40 cellular contexts compared by ENCODE assay signal in genomic region chr10:51087114-51087513, GRCh38. TPM values are rescaled to one million over a fixed set of nuclear protein-coding genes. Genes with fewer than 3 reads are reported as not detected.
"Had no signal": no experiment of that assay in that cellular context is flagged by ENCODE, and none has a peak within 500 bp of the region (broad histone marks: within the 10 kb centered on the region; RNA-seq: fewer than 3 reads in every experiment).

No MANE protein-coding gene starts in this region.

- H3K9me3 Mint-ChIP-seq: activated naive CD4-positive, alpha-beta T cell treated with anti-CD3 and anti-CD28 coated beads for 36 hours; activated naive CD4-positive, alpha-beta T cell treated with anti-CD3 and anti-CD28 coated beads, Interleukin-2, amount 10 ng/mL, durations not matched to agents 7 days and 5 days; activated naive CD4-positive, alpha-beta T cell treated with anti-CD3 and anti-CD28 coated beads, Interleukin-2, amount 50 U/mL, for 24 hours; activated naive CD4-positive, alpha-beta T cell treated with anti-CD3 and anti-CD28 coated beads, Interleukin-2, amount 50 U/mL, for 72 hours; activated naive CD8-positive, alpha-beta T cell treated with anti-CD3 and anti-CD28 coated beads for 36 hours; activated naive CD8-positive, alpha-beta T cell treated with anti-CD3 and anti-CD28 coated beads, Interleukin-2, amount 10 ng/mL, durations not matched to agents 7 days and 5 days; activated naive CD8-positive, alpha-beta T cell treated with anti-CD3 and anti-CD28 coated beads, Interleukin-2, amount 50 U/mL, for 24 hours; activated T-cell treated with anti-CD3 and anti-CD28 coated beads, Interleukin-2, amount 50 U/mL, for 24 hours; activated T-cell treated with anti-CD3 and anti-CD28 coated beads, Interleukin-2, amount 50 U/mL, for 4 hours; activated T-cell treated with anti-CD3 and anti-CD28 coated beads, Interleukin-2, amount 50 U/mL, for 72 hours; activated T-helper 1 cell treated with anti-CD3 and anti-CD28 coated beads, Interleukin-12 subunit alpha, Interleukin-12 subunit beta, Interleukin-2, Interleukin-4 antibody, amounts not matched to agents 30 ng/mL and 10 ng/mL and 1 ng/mL, durations not matched to agents 14 hours and 24 hours and 36 hours; activated T-helper 2 cell treated with anti-CD3 and anti-CD28 coated beads, Interferon-gamma antibody, Interleukin-2, Interleukin-4, amounts not matched to agents 10 μg/mL and 5 μg/mL and 100 μg/mL, durations not matched to agents 14 hours and 24 hours and 36 hours; brain; central memory CD8-positive, alpha-beta T cell had no signal

- H3K27me3 Mint-ChIP-seq: activated naive CD4-positive, alpha-beta T cell treated with anti-CD3 and anti-CD28 coated beads, Interleukin-2, amount 50 U/mL, for 24 hours; activated naive CD8-positive, alpha-beta T cell treated with anti-CD3 and anti-CD28 coated beads for 36 hours; activated naive CD8-positive, alpha-beta T cell treated with anti-CD3 and anti-CD28 coated beads, Interleukin-2, amount 10 ng/mL, durations not matched to agents 7 days and 5 days; activated naive CD8-positive, alpha-beta T cell treated with anti-CD3 and anti-CD28 coated beads, Interleukin-2, amount 50 U/mL, for 24 hours; activated T-cell treated with anti-CD3 and anti-CD28 coated beads, Interleukin-2, amount 50 U/mL, for 24 hours; brain; central memory CD8-positive, alpha-beta T cell had no signal

- H3K27me3 ChIP-seq: adrenal gland, ascending aorta, body of pancreas, brain microvascular endothelial cell, breast epithelium, cardiac muscle cell had no signal

- H3K36me3 ChIP-seq: adrenal gland, ascending aorta, brain microvascular endothelial cell, breast epithelium, cardiac muscle cell had no signal

- H3K4me3 ChIP-seq: adrenal gland, ascending aorta, body of pancreas, breast epithelium, cardiac muscle cell had no signal

- H3K27ac Mint-ChIP-seq: activated naive CD4-positive, alpha-beta T cell treated with anti-CD3 and anti-CD28 coated beads for 36 hours; activated naive CD4-positive, alpha-beta T cell treated with anti-CD3 and anti-CD28 coated beads, Interleukin-2, amount 10 ng/mL, durations not matched to agents 7 days and 5 days; activated naive CD4-positive, alpha-beta T cell treated with anti-CD3 and anti-CD28 coated beads, Interleukin-2, amount 50 U/mL, for 24 hours; activated naive CD4-positive, alpha-beta T cell treated with anti-CD3 and anti-CD28 coated beads, Interleukin-2, amount 50 U/mL, for 72 hours; activated naive CD8-positive, alpha-beta T cell; activated naive CD8-positive, alpha-beta T cell treated with anti-CD3 and anti-CD28 coated beads for 36 hours; activated naive CD8-positive, alpha-beta T cell treated with anti-CD3 and anti-CD28 coated beads, Interleukin-2, amount 10 ng/mL, durations not matched to agents 7 days and 5 days; activated naive CD8-positive, alpha-beta T cell treated with anti-CD3 and anti-CD28 coated beads, Interleukin-2, amount 50 U/mL, for 24 hours; activated T-cell treated with anti-CD3 and anti-CD28 coated beads, Interleukin-2, amount 50 U/mL, for 24 hours; activated T-cell treated with anti-CD3 and anti-CD28 coated beads, Interleukin-2, amount 50 U/mL, for 72 hours; activated T-helper 1 cell treated with anti-CD3 and anti-CD28 coated beads, Interleukin-12 subunit alpha, Interleukin-12 subunit beta, Interleukin-2, Interleukin-4 antibody, amounts not matched to agents 30 ng/mL and 10 ng/mL and 1 ng/mL, durations not matched to agents 14 hours and 24 hours and 36 hours; activated T-helper 17 cell treated with anti-CD3 and anti-CD28 coated beads, Interleukin-2, amount 50 U/mL, for 72 hours; brain had no signal

- DNase-seq: activated effector memory CD4-positive, alpha-beta T cell treated with anti-CD3 and anti-CD28 coated beads, Interleukin-2, amount 50 U/mL, for 16 hours; activated effector memory CD4-positive, alpha-beta T cell treated with Interleukin-2 at 50 U/mL for 16 hours; activated gamma-delta T cell; activated gamma-delta T cell treated with Interleukin-2 at 50 U/mL for 16 hours; activated naive CD4-positive, alpha-beta T cell; activated naive CD4-positive, alpha-beta T cell treated with anti-CD3 and anti-CD28 coated beads for 36 hours; activated naive CD4-positive, alpha-beta T cell treated with anti-CD3 and anti-CD28 coated beads, Interleukin-2, amount 10 ng/mL, durations not matched to agents 7 days and 5 days; activated naive CD4-positive, alpha-beta T cell treated with anti-CD3 and anti-CD28 coated beads, Interleukin-2, amount 50 U/mL, for 16 hours; activated naive CD4-positive, alpha-beta T cell treated with Interleukin-2 at 50 U/mL for 16 hours; activated naive CD8-positive, alpha-beta T cell treated with anti-CD3 and anti-CD28 coated beads for 36 hours; activated naive CD8-positive, alpha-beta T cell treated with anti-CD3 and anti-CD28 coated beads, Interleukin-2, amount 10 ng/mL, durations not matched to agents 7 days and 5 days; activated naive CD8-positive, alpha-beta T cell treated with anti-CD3 and anti-CD28 coated beads, Interleukin-2, amount 50 U/mL, for 24 hours; activated T-cell treated with anti-CD3 and anti-CD28 coated beads, Interleukin-2, amount 50 U/mL, for 1 hour; activated T-cell treated with anti-CD3 and anti-CD28 coated beads, Interleukin-2, amount 50 U/mL, for 24 hours; activated T-cell treated with anti-CD3 and anti-CD28 coated beads, Interleukin-2, amount 50 U/mL, for 4 hours; activated T-cell treated with anti-CD3 and anti-CD28 coated beads, Interleukin-2, amount 50 U/mL, for 48 hours; activated T-cell treated with anti-CD3 and anti-CD28 coated beads, Interleukin-2, amount 50 U/mL, for 72 hours; adrenal gland; amniotic stem cell; amygdala; anterior cingulate cortex; aorta; body of pancreas; brain microvascular endothelial cell; caudate nucleus; central memory CD4-positive, alpha-beta T cell; cerebellar nuclear complex had no signal

- H3K4me1 ChIP-seq: body of pancreas, breast epithelium had no signal

- H3K4me1 Mint-ChIP-seq: activated naive CD4-positive, alpha-beta T cell treated with anti-CD3 and anti-CD28 coated beads, Interleukin-2, amount 10 ng/mL, durations not matched to agents 7 days and 5 days; activated naive CD4-positive, alpha-beta T cell treated with anti-CD3 and anti-CD28 coated beads, Interleukin-2, amount 50 U/mL, for 24 hours; activated naive CD8-positive, alpha-beta T cell treated with anti-CD3 and anti-CD28 coated beads for 36 hours; activated naive CD8-positive, alpha-beta T cell treated with anti-CD3 and anti-CD28 coated beads, Interleukin-2, amount 10 ng/mL, durations not matched to agents 7 days and 5 days; activated naive CD8-positive, alpha-beta T cell treated with anti-CD3 and anti-CD28 coated beads, Interleukin-2, amount 50 U/mL, for 24 hours; activated T-helper 17 cell treated with anti-CD3 and anti-CD28 coated beads, Interleukin-2, amount 50 U/mL, for 72 hours; central memory CD8-positive, alpha-beta T cell had no signal

- H3K36me3 Mint-ChIP-seq: activated naive CD4-positive, alpha-beta T cell treated with anti-CD3 and anti-CD28 coated beads, Interleukin-2, amount 10 ng/mL, durations not matched to agents 7 days and 5 days; activated naive CD4-positive, alpha-beta T cell treated with anti-CD3 and anti-CD28 coated beads, Interleukin-2, amount 50 U/mL, for 24 hours; activated naive CD4-positive, alpha-beta T cell treated with anti-CD3 and anti-CD28 coated beads, Interleukin-2, amount 50 U/mL, for 72 hours; activated naive CD8-positive, alpha-beta T cell; activated naive CD8-positive, alpha-beta T cell treated with anti-CD3 and anti-CD28 coated beads for 36 hours; activated naive CD8-positive, alpha-beta T cell treated with anti-CD3 and anti-CD28 coated beads, Interleukin-2, amount 10 ng/mL, durations not matched to agents 7 days and 5 days; brain had no signal

- H3K27ac ChIP-seq: adrenal gland, ascending aorta, body of pancreas, brain microvascular endothelial cell, breast epithelium, cardiac muscle cell had no signal

- H3K9me3 ChIP-seq: adrenal gland, ascending aorta, body of pancreas, breast epithelium had no signal

- H3K4me3 Mint-ChIP-seq: activated naive CD4-positive, alpha-beta T cell treated with anti-CD3 and anti-CD28 coated beads for 36 hours; activated naive CD4-positive, alpha-beta T cell treated with anti-CD3 and anti-CD28 coated beads, Interleukin-2, amount 10 ng/mL, durations not matched to agents 7 days and 5 days; activated naive CD4-positive, alpha-beta T cell treated with anti-CD3 and anti-CD28 coated beads, Interleukin-2, amount 50 U/mL, for 24 hours; activated naive CD8-positive, alpha-beta T cell; activated naive CD8-positive, alpha-beta T cell treated with anti-CD3 and anti-CD28 coated beads for 36 hours; activated naive CD8-positive, alpha-beta T cell treated with anti-CD3 and anti-CD28 coated beads, Interleukin-2, amount 10 ng/mL, durations not matched to agents 7 days and 5 days; activated naive CD8-positive, alpha-beta T cell treated with anti-CD3 and anti-CD28 coated beads, Interleukin-2, amount 50 U/mL, for 24 hours; activated T-cell treated with anti-CD3 and anti-CD28 coated beads, Interleukin-2, amount 50 U/mL, for 24 hours; activated T-cell treated with anti-CD3 and anti-CD28 coated beads, Interleukin-2, amount 50 U/mL, for 4 hours; activated T-cell treated with anti-CD3 and anti-CD28 coated beads, Interleukin-2, amount 50 U/mL, for 72 hours; activated T-helper 1 cell treated with anti-CD3 and anti-CD28 coated beads, Interleukin-12 subunit alpha, Interleukin-12 subunit beta, Interleukin-2, Interleukin-4 antibody, amounts not matched to agents 30 ng/mL and 10 ng/mL and 1 ng/mL, durations not matched to agents 14 hours and 24 hours and 36 hours; activated T-helper 17 cell treated with anti-CD3 and anti-CD28 coated beads, Interleukin-2, amount 50 U/mL, for 72 hours; brain; central memory CD8-positive, alpha-beta T cell had no signal

- FAIRE-seq: astrocyte, bronchial epithelial cell had no signal

- ATAC-seq: activated naive CD4-positive, alpha-beta T cell treated with anti-CD3 and anti-CD28 coated beads, Interleukin-2, amount 50 U/mL, for 72 hours; activated naive CD8-positive, alpha-beta T cell treated with anti-CD3 and anti-CD28 coated beads, Interleukin-2, amount 50 U/mL, for 24 hours; activated T-cell treated with anti-CD3 and anti-CD28 coated beads, Interleukin-2, amount 50 U/mL, for 4 hours; activated T-cell treated with anti-CD3 and anti-CD28 coated beads, Interleukin-2, amount 50 U/mL, for 72 hours; activated T-helper 17 cell treated with anti-CD3 and anti-CD28 coated beads, Interleukin-2, amount 50 U/mL, for 72 hours; body of pancreas had no signal

RNA-seq across cellular contexts. Expression of gene PRKG1, which starts 12.8 kb away (rescaled TPM):
- total RNA-seq: activated naive CD4-positive, alpha-beta T cell treated with anti-CD3 and anti-CD28 coated beads for 36 hours; activated naive CD4-positive, alpha-beta T cell treated with anti-CD3 and anti-CD28 coated beads, Interleukin-2, amount 50 U/mL, for 72 hours; activated naive CD8-positive, alpha-beta T cell treated with anti-CD3 and anti-CD28 coated beads for 36 hours; activated naive CD8-positive, alpha-beta T cell treated with anti-CD3 and anti-CD28 coated beads, Interleukin-2, amount 10 ng/mL, durations not matched to agents 7 days and 5 days; activated T-cell treated with anti-CD3 and anti-CD28 coated beads, Interleukin-2, amount 50 U/mL, for 72 hours; activated T-helper 1 cell treated with anti-CD3 and anti-CD28 coated beads, Interleukin-12 subunit alpha, Interleukin-12 subunit beta, Interleukin-2, Interleukin-4 antibody, amounts not matched to agents 30 ng/mL and 10 ng/mL and 1 ng/mL, durations not matched to agents 14 hours and 24 hours and 36 hours; activated T-helper 2 cell treated with anti-CD3 and anti-CD28 coated beads, Interferon-gamma antibody, Interleukin-2, Interleukin-4, amounts not matched to agents 10 μg/mL and 5 μg/mL and 100 μg/mL, durations not matched to agents 14 hours and 24 hours and 36 hours had no signal
